Comparison of ENCODE assay signal across 1 cellular context in the genomic region with DNA sequence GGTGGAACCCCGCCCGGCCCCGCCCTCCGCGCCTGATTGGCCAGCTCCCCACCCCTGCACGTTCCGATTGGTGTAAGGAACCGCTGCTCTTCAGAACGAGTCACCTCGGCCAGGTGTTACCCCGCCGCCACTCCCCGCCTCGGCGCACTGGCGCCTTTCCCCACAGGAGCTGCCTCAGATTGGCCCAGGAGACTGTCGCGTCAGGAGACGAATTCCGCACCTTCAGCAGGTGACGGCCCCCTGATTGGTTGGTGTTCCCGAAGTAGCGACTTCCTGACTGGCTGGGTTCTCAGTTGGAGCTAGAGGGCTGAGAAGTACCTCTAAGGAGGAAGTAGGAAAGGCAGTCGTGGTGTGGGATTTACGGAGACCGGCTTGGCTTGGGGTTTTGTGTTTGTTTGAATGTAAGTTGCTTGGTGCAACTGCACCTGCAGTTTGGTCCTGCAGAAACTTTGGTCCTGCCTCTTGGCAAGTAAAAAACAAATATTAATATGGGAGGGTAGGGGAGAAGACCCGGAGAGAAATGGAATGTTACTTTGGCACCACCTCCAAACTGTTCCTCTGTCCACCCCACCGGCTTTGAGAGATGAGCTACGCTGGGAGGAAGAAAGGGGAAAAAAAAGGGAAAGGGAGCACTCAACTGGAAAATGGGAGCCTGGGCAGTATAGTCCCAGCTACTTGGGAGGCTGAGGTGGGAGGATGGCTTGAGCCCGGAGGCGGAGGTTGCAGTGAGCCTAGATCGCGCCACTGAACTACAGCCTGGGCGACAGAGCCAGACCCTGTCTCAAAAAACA.
TF ChIP-seq lines count a peak whose summit lies in the region.

No MANE protein-coding gene starts in this region.

TF ChIP-seq in GM12878, 131 proteins besides CTCF, POLR2A, EP300 and RAD21 (continued from another document and continues in another):
- TF ChIP-seq, protein P1, sequence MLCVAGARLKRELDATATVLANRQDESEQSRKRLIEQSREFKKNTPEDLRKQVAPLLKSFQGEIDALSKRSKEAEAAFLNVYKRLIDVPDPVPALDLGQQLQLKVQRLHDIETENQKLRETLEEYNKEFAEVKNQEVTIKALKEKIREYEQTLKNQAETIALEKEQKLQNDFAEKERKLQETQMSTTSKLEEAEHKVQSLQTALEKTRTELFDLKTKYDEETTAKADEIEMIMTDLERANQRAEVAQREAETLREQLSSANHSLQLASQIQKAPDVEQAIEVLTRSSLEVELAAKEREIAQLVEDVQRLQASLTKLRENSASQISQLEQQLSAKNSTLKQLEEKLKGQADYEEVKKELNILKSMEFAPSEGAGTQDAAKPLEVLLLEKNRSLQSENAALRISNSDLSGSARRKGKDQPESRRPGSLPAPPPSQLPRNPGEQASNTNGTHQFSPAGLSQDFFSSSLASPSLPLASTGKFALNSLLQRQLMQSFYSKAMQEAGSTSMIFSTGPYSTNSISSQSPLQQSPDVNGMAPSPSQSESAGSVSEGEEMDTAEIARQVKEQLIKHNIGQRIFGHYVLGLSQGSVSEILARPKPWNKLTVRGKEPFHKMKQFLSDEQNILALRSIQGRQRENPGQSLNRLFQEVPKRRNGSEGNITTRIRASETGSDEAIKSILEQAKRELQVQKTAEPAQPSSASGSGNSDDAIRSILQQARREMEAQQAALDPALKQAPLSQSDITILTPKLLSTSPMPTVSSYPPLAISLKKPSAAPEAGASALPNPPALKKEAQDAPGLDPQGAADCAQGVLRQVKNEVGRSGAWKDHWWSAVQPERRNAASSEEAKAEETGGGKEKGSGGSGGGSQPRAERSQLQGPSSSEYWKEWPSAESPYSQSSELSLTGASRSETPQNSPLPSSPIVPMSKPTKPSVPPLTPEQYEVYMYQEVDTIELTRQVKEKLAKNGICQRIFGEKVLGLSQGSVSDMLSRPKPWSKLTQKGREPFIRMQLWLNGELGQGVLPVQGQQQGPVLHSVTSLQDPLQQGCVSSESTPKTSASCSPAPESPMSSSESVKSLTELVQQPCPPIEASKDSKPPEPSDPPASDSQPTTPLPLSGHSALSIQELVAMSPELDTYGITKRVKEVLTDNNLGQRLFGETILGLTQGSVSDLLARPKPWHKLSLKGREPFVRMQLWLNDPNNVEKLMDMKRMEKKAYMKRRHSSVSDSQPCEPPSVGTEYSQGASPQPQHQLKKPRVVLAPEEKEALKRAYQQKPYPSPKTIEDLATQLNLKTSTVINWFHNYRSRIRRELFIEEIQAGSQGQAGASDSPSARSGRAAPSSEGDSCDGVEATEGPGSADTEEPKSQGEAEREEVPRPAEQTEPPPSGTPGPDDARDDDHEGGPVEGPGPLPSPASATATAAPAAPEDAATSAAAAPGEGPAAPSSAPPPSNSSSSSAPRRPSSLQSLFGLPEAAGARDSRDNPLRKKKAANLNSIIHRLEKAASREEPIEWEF (IDR thresholded peaks at IDR 0.05; ENCODE audit: insufficient replicate concordance, low read depth, low read length): no peak
- TF ChIP-seq, protein P2, sequence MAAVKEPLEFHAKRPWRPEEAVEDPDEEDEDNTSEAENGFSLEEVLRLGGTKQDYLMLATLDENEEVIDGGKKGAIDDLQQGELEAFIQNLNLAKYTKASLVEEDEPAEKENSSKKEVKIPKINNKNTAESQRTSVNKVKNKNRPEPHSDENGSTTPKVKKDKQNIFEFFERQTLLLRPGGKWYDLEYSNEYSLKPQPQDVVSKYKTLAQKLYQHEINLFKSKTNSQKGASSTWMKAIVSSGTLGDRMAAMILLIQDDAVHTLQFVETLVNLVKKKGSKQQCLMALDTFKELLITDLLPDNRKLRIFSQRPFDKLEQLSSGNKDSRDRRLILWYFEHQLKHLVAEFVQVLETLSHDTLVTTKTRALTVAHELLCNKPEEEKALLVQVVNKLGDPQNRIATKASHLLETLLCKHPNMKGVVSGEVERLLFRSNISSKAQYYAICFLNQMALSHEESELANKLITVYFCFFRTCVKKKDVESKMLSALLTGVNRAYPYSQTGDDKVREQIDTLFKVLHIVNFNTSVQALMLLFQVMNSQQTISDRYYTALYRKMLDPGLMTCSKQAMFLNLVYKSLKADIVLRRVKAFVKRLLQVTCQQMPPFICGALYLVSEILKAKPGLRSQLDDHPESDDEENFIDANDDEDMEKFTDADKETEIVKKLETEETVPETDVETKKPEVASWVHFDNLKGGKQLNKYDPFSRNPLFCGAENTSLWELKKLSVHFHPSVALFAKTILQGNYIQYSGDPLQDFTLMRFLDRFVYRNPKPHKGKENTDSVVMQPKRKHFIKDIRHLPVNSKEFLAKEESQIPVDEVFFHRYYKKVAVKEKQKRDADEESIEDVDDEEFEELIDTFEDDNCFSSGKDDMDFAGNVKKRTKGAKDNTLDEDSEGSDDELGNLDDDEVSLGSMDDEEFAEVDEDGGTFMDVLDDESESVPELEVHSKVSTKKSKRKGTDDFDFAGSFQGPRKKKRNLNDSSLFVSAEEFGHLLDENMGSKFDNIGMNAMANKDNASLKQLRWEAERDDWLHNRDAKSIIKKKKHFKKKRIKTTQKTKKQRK (IDR thresholded peaks at IDR 0.05; ENCODE audit: low read depth, low read length): no peak
- no peak for TF ChIP-seq RAD51 (IDR thresholded peaks at IDR 0.05)
- TF ChIP-seq SMC3 (IDR thresholded peaks at IDR 0.05; ENCODE audit: borderline replicate concordance, low read length): 0 out of 2 replicates have a peak, but pooled peaks have one; percentile 0
- TF ChIP-seq NFYA (IDR thresholded peaks at IDR 0.05; ENCODE audit: borderline replicate concordance, low read depth, low read length): peak; percentile 61; the same call in 1 of the 2 replicates
- TF ChIP-seq, protein P3, sequence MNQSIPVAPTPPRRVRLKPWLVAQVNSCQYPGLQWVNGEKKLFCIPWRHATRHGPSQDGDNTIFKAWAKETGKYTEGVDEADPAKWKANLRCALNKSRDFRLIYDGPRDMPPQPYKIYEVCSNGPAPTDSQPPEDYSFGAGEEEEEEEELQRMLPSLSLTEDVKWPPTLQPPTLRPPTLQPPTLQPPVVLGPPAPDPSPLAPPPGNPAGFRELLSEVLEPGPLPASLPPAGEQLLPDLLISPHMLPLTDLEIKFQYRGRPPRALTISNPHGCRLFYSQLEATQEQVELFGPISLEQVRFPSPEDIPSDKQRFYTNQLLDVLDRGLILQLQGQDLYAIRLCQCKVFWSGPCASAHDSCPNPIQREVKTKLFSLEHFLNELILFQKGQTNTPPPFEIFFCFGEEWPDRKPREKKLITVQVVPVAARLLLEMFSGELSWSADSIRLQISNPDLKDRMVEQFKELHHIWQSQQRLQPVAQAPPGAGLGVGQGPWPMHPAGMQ (IDR thresholded peaks at IDR 0.05; ENCODE audit: borderline replicate concordance): no peak
- TF ChIP-seq WRNIP1 (IDR thresholded peaks at IDR 0.05; ENCODE audit: borderline replicate concordance, low read depth, low read length): no peak
- no peak for TF ChIP-seq MTA2 (IDR thresholded peaks at IDR 0.05; ENCODE audit: low read depth)
- TF ChIP-seq PAX5 (IDR thresholded peaks at IDR 0.05; ENCODE audit: borderline replicate concordance, low read depth, low read length): no peak
- TF ChIP-seq SIN3A (IDR thresholded peaks at IDR 0.05; ENCODE audit: low read depth, low read length): peak; percentile 64; the same call in 1 of the 2 replicates
- TF ChIP-seq, protein P4, sequence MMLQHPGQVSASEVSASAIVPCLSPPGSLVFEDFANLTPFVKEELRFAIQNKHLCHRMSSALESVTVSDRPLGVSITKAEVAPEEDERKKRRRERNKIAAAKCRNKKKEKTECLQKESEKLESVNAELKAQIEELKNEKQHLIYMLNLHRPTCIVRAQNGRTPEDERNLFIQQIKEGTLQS (IDR thresholded peaks at IDR 0.05; ENCODE audit: borderline replicate concordance, extremely low read depth, low read depth, low read length): no peak
- TF ChIP-seq KDM1A (IDR thresholded peaks at IDR 0.05; ENCODE audit: borderline replicate concordance): no peak
- TF ChIP-seq, protein P5, sequence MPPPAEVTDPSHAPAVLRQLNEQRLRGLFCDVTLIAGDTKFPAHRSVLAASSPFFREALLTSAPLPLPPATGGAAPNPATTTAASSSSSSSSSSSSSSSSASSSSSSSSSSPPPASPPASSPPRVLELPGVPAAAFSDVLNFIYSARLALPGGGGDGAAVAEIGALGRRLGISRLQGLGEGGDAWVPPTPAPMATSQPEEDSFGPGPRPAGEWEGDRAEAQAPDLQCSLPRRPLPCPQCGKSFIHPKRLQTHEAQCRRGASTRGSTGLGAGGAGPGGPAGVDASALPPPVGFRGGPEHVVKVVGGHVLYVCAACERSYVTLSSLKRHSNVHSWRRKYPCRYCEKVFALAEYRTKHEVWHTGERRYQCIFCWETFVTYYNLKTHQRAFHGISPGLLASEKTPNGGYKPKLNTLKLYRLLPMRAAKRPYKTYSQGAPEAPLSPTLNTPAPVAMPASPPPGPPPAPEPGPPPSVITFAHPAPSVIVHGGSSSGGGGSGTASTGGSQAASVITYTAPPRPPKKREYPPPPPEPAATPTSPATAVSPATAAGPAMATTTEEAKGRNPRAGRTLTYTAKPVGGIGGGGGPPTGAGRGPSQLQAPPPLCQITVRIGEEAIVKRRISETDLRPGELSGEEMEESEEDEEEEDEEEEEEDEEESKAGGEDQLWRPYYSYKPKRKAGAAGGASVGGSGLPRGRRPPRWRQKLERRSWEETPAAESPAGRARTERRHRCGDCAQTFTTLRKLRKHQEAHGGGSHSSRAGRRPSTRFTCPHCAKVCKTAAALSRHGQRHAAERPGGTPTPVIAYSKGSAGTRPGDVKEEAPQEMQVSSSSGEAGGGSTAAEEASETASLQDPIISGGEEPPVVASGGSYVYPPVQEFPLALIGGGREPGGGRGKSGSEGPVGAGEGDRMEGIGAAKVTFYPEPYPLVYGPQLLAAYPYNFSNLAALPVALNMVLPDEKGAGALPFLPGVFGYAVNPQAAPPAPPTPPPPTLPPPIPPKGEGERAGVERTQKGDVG (CRISPR knock-in tag; IDR thresholded peaks at IDR 0.05): no peak
- no peak for TF ChIP-seq EGR1 (IDR thresholded peaks at IDR 0.05; ENCODE audit: borderline replicate concordance in 1 of 2, low read depth in 2 of 2, low read length in 2 of 2)
- TF ChIP-seq, protein P6, sequence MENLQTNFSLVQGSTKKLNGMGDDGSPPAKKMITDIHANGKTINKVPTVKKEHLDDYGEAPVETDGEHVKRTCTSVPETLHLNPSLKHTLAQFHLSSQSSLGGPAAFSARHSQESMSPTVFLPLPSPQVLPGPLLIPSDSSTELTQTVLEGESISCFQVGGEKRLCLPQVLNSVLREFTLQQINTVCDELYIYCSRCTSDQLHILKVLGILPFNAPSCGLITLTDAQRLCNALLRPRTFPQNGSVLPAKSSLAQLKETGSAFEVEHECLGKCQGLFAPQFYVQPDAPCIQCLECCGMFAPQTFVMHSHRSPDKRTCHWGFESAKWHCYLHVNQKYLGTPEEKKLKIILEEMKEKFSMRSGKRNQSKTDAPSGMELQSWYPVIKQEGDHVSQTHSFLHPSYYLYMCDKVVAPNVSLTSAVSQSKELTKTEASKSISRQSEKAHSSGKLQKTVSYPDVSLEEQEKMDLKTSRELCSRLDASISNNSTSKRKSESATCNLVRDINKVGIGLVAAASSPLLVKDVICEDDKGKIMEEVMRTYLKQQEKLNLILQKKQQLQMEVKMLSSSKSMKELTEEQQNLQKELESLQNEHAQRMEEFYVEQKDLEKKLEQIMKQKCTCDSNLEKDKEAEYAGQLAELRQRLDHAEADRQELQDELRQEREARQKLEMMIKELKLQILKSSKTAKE (IDR thresholded peaks at IDR 0.05; ENCODE audit: low read depth, poor library complexity, severe bottlenecking): peak; percentile 35
- TF ChIP-seq RELA (IDR thresholded peaks at IDR 0.05; ENCODE audit: borderline replicate concordance, partially characterized antibody): no peak
- TF ChIP-seq, protein P7, sequence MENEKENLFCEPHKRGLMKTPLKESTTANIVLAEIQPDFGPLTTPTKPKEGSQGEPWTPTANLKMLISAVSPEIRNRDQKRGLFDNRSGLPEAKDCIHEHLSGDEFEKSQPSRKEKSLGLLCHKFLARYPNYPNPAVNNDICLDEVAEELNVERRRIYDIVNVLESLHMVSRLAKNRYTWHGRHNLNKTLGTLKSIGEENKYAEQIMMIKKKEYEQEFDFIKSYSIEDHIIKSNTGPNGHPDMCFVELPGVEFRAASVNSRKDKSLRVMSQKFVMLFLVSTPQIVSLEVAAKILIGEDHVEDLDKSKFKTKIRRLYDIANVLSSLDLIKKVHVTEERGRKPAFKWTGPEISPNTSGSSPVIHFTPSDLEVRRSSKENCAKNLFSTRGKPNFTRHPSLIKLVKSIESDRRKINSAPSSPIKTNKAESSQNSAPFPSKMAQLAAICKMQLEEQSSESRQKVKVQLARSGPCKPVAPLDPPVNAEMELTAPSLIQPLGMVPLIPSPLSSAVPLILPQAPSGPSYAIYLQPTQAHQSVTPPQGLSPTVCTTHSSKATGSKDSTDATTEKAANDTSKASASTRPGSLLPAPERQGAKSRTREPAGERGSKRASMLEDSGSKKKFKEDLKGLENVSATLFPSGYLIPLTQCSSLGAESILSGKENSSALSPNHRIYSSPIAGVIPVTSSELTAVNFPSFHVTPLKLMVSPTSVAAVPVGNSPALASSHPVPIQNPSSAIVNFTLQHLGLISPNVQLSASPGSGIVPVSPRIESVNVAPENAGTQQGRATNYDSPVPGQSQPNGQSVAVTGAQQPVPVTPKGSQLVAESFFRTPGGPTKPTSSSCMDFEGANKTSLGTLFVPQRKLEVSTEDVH (IDR thresholded peaks at IDR 0.05; ENCODE audit: low read depth, partially characterized antibody): no peak
- TF ChIP-seq, protein P8, sequence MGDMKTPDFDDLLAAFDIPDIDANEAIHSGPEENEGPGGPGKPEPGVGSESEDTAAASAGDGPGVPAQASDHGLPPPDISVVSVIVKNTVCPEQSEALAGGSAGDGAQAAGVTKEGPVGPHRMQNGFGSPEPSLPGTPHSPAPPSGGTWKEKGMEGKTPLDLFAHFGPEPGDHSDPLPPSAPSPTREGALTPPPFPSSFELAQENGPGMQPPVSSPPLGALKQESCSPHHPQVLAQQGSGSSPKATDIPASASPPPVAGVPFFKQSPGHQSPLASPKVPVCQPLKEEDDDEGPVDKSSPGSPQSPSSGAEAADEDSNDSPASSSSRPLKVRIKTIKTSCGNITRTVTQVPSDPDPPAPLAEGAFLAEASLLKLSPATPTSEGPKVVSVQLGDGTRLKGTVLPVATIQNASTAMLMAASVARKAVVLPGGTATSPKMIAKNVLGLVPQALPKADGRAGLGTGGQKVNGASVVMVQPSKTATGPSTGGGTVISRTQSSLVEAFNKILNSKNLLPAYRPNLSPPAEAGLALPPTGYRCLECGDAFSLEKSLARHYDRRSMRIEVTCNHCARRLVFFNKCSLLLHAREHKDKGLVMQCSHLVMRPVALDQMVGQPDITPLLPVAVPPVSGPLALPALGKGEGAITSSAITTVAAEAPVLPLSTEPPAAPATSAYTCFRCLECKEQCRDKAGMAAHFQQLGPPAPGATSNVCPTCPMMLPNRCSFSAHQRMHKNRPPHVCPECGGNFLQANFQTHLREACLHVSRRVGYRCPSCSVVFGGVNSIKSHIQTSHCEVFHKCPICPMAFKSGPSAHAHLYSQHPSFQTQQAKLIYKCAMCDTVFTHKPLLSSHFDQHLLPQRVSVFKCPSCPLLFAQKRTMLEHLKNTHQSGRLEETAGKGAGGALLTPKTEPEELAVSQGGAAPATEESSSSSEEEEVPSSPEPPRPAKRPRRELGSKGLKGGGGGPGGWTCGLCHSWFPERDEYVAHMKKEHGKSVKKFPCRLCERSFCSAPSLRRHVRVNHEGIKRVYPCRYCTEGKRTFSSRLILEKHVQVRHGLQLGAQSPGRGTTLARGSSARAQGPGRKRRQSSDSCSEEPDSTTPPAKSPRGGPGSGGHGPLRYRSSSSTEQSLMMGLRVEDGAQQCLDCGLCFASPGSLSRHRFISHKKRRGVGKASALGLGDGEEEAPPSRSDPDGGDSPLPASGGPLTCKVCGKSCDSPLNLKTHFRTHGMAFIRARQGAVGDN (IDR thresholded peaks at IDR 0.05): no peak
- 0 out of 2 replicates have a peak, but pooled peaks have one; percentile 18 for TF ChIP-seq NBN (IDR thresholded peaks at IDR 0.05)
- TF ChIP-seq JUND (IDR thresholded peaks at IDR 0.05; ENCODE audit: low read depth, low read length): no peak
- no peak; the same call in 1 of the 2 replicates for TF ChIP-seq GATAD2B (conservative IDR thresholded peaks at IDR 0.05; ENCODE audit: low read depth)
